ENCODE assay signal across 14 cellular contexts in the genomic region with DNA sequence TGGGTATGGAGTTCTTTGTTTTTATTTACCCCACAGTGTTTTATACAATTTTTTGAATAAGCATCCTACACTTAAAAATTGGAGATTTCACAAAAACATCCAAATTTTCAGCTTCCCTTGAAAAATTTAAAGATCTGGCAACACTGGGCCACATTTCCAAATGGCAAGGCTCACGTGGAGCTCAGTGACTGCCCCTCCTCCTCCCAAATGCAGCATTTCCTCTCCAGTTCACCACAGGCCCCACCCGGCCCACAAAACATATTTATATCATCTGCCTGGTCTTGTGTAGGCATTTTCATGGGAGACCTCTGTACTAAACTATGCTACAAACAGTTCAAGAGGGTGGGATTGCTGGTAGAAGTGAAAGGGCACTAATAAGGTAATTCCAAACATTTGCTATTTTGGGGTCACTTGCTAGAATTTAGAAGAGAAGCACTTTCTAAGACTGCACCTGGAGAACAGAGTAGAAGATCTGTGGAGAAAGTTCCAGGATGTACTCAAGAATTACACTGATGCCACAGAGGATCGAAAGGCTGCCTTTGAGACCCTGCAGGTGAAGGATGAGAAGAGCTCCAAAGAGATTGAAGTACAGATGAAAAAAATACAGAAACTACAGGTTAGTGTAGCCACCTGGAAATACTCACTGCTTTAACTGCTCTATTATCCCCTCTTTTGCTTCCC. TPM values are rescaled to one million over a fixed set of nuclear protein-coding genes. Genes with fewer than 3 reads are reported as not detected.
DNase-seq lines count a peak whose midpoint lies in the region; ATAC-seq, FAIRE-seq and TF ChIP-seq lines count a peak whose summit lies in the region.
"Had no signal": no experiment of that assay in that cellular context is flagged by ENCODE, and none has a peak within 500 bp of the region (broad histone marks: within the 10 kb centered on the region; RNA-seq: fewer than 3 reads in every experiment).

No MANE protein-coding gene starts in this region.

- no peak for FAIRE-seq in small intestine (lab: Jason Lieb, UNC)
- FAIRE-seq: endothelial cell of umbilical vein had no signal

- H3K4me3 ChIP-seq in GM12865 (ENCODE audit: low read depth, low read length) (no peak overlapping the region), small intestine (ENCODE audit: low read depth in 1 of 2, low read length in 2 of 2) (no peak overlapping the region)
- H3K4me3 ChIP-seq: upper lobe of left lung had no signal

- no peak overlapping the region for H3K27ac ChIP-seq in small intestine (ENCODE audit: low read depth in 1 of 2, low read length in 1 of 2)
- H3K27ac ChIP-seq: upper lobe of left lung had no signal

- peaks cover 7% of the 10 kb centered on the region for H3K9me3 Mint-ChIP-seq in glutamatergic neuron (ENCODE audit: unreplicated experiment)

- no peaks in the 10 kb centered on the region for H3K4me1 ChIP-seq in small intestine (ENCODE audit: control insufficient read depth in 2 of 2, insufficient read depth in 1 of 2, low read depth in 1 of 2, low read length in 1 of 2)
- H3K4me1 ChIP-seq: upper lobe of left lung had no signal

- H3K27me3 Mint-ChIP-seq in glutamatergic neuron (ENCODE audit: unreplicated experiment) = peaks cover 1% of the 10 kb centered on the region

- H3K4me3 Mint-ChIP-seq in glutamatergic neuron (ENCODE audit: unreplicated experiment) = no peak overlapping the region
- H3K4me3 Mint-ChIP-seq: neural crest cell had no signal

- H3K4me1 Mint-ChIP-seq in glutamatergic neuron (ENCODE audit: low read depth, unreplicated experiment) = no peaks in the 10 kb centered on the region
- H3K4me1 Mint-ChIP-seq: neural crest cell had no signal

- H3K36me3 ChIP-seq in small intestine (ENCODE audit: control insufficient read depth in 2 of 2, insufficient read depth in 2 of 2, low read length in 2 of 2) = no peaks in the 10 kb centered on the region

- 46 to 69% (median 56%) methylated on average over 3 of the region's 3 CpGs for WGBS in small intestine, 3 donors

- no peak overlapping the region for H3K27ac Mint-ChIP-seq in glutamatergic neuron (ENCODE audit: unreplicated experiment)

- DNase-seq in GM12865 (ENCODE audit: low read depth) (peak; percentile 20), T follicular helper cell (ENCODE audit: low read depth) (peak; percentile 28), small intestine (peak; percentile 36), glutamatergic neuron (no peak)
- peak; percentile 17 for DNase-seq in activated T-helper 9 cell treated with anti-CD3 and anti-CD28 coated beads, Interleukin-2, amount 50 U/mL, for 16 hours (ENCODE audit: low read depth)
- DNase-seq in effector CD8-positive, alpha-beta T cell (lab: John Stamatoyannopoulos, UW) = no peak
- DNase-seq: NCI-H2081 treated with DMSO at 0.1 percent for 48 hours, Right ventricle myocardium superior had no signal

- TF ChIP-seq CTCF in GM12865 (IDR thresholded peaks at IDR 0.05; ENCODE audit: insufficient read depth, low read depth, low read length, missing control alignments) (no peak), glutamatergic neuron (IDR thresholded peaks at IDR 0.05; ENCODE audit: partially characterized antibody, unreplicated experiment) (no peak)

- no peaks in the 10 kb centered on the region for H3K9me3 ChIP-seq in small intestine (ENCODE audit: control insufficient read depth, low read depth)
- H3K9me3 ChIP-seq: upper lobe of left lung had no signal

- H3K27me3 ChIP-seq in small intestine (ENCODE audit: control insufficient read depth in 2 of 2, insufficient read depth in 2 of 2, low read length in 2 of 2) = no peaks in the 10 kb centered on the region
- H3K27me3 ChIP-seq: upper lobe of left lung had no signal

- H3K36me3 Mint-ChIP-seq in glutamatergic neuron (ENCODE audit: unreplicated experiment) = peaks cover 6% of the 10 kb centered on the region

- ATAC-seq in HG02840 (IDR thresholded peaks at IDR 0.05; ENCODE audit: low FRiP score, unreplicated experiment) = no peak
- no peak for ATAC-seq in GM21526 (IDR thresholded peaks at IDR 0.05; ENCODE audit: low FRiP score, unreplicated experiment)
- ATAC-seq: HCT116 had no signal

RNA-seq across cellular contexts. Expression of a gene that starts 7.3 kb away (rescaled TPM):
- polyA plus RNA-seq in small intestine = 10 to 100 TPM; 22.4 to 82.7 (median 52.4) TPM
- total RNA-seq in glutamatergic neuron (ENCODE audit: unreplicated experiment) = 12.3 TPM

RNA-seq across cellular contexts. Expression of a gene that starts 39.3 kb away (rescaled TPM):
- 10 to 100 TPM; 37.3 to 96.4 (median 38.4) TPM for polyA plus RNA-seq in small intestine
- total RNA-seq in glutamatergic neuron (ENCODE audit: unreplicated experiment) = 162 TPM

RNA-seq across cellular contexts. Expression of a gene that starts 52.3 kb away (rescaled TPM):
- 1 to 10 TPM; 3.8 to 6.3 (median 4.9) TPM for polyA plus RNA-seq in small intestine
- 1.8 TPM for total RNA-seq in glutamatergic neuron (ENCODE audit: unreplicated experiment)

RNA-seq across cellular contexts. Expression of a gene that starts 53.5 kb away (rescaled TPM):
- polyA plus RNA-seq in small intestine = 1 to 10 TPM in 2 of 3 donors, under 1 TPM in 1; 0.67 to 1.4 (median 1.2) TPM
- not detected for total RNA-seq in glutamatergic neuron (ENCODE audit: unreplicated experiment)
- total RNA-seq: endothelial cell of umbilical vein had no signal

Comparison
In these comparisons a context has a peak if more than half of its experiments do, and no peak if none do; other contexts are left out.
1. DNase-seq: peak in GM12865 (single experiment), T follicular helper cell (single experiment), activated T-helper 9 cell treated with anti-CD3 and anti-CD28 coated beads, Interleukin-2, amount 50 U/mL, for 16 hours (single experiment) and small intestine (single experiment); none in glutamatergic neuron (single experiment) and effector CD8-positive, alpha-beta T cell (single experiment).